In the genomic region with DNA sequence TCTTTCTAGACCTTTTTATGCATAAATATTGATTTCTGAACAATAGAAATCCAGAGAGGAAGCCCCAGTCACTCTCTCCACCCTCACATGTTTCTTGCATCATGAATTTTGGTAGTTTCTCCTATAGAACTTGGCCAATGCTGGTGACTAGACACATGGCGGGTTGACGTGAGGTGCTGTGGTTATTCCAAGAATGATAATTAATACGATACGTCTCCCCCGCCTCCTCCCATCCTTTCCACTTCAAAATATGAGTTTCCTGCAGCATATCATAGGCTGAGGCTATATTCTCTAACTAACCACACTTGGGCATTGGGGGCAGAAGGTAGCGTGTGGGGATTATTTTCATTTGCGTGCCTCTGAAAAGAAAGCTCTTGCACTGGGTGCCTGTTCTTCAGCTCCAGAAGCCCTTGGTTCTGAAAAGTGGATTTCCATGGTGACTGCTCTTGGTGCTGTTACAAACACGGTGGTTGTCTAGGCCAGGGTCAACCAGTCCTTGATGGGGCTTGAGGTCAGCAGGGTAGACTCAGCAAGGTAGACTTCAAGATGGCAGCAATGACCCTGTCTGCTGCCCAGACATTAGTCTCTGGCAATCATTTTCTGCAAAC, we compare ENCODE assay signal across 11 cellular contexts. TPM values are rescaled to one million over a fixed set of nuclear protein-coding genes. Genes with fewer than 3 reads are reported as not detected.
DNase-seq lines count a peak whose midpoint lies in the region; ATAC-seq and TF ChIP-seq lines count a peak whose summit lies in the region.
"Had no signal": no experiment of that assay in that cellular context is flagged by ENCODE, and none has a peak within 500 bp of the region (broad histone marks: within the 10 kb centered on the region; RNA-seq: fewer than 3 reads in every experiment).

No MANE protein-coding gene starts in this region.

- peaks cover 5% of the 10 kb centered on the region for H3F3A ChIP-seq in PC-3 (ENCODE audit: low read length, unreplicated experiment)

- peaks cover 96% of the 10 kb centered on the region for H3K4me1 Mint-ChIP-seq in CD4-positive, alpha-beta T cell (ENCODE audit: low read depth)
- peaks cover 82% of the 10 kb centered on the region for H3K4me1 Mint-ChIP-seq in central memory CD8-positive, alpha-beta T cell

- no peaks in the 10 kb centered on the region for H3K9me3 Mint-ChIP-seq in CD4-positive, alpha-beta T cell
- no peaks in the 10 kb centered on the region for H3K9me3 Mint-ChIP-seq in central memory CD8-positive, alpha-beta T cell
- H3K9me3 Mint-ChIP-seq: GM23338 had no signal

- intact Hi-C loops in CD4-positive, alpha-beta T cell (cut with DNase I, micrococcal nuclease): no loop called here
- intact Hi-C loops in PC-3 (cut with micrococcal nuclease): loop anchor here (2.0 kb wide), 1 partner anchor 23 kb away; no protein-coding TSS in a partner anchor

- no peaks in the 10 kb centered on the region for H3K36me3 ChIP-seq in PC-3 (ENCODE audit: low read depth, low read length)

- H3K9me2 ChIP-seq in PC-3 (replicated peaks; ENCODE audit: low read length): no peaks in the 10 kb centered on the region

- POLR2A ChIA-PET in CD4-positive, alpha-beta T cell (lab: Charles Lee): interaction anchor here (0.9 to 7.0 kb wide), 2 partner anchors 17 to 76 kb away, joined by 3 to 48 read pairs; no protein-coding TSS in a partner anchor
- POLR2A ChIA-PET in PC-3 (lab: Charles Lee; ENCODE audit: unreplicated experiment) (interaction anchor here (0.6 kb wide), 1 partner anchor 477 kb away, joined by 4 read pairs; no protein-coding TSS in a partner anchor), HEK293T (lab: Yijun Ruan, JAX) (no interaction called here)

- H3K79me2 ChIP-seq in PC-3 (ENCODE audit: low read length): no peaks in the 10 kb centered on the region

- H3K9ac ChIP-seq in PC-3 (ENCODE audit: low read length): no peak overlapping the region

- peak overlapping the region; percentile 64 for H3K4me3 Mint-ChIP-seq in CD4-positive, alpha-beta T cell
- peak overlapping the region; percentile 59 for H3K4me3 Mint-ChIP-seq in central memory CD8-positive, alpha-beta T cell
- H3K4me3 Mint-ChIP-seq: GM23338 had no signal

- H3K27me3 Mint-ChIP-seq in CD4-positive, alpha-beta T cell: no peaks in the 10 kb centered on the region
- H3K27me3 Mint-ChIP-seq in central memory CD8-positive, alpha-beta T cell: no peaks in the 10 kb centered on the region

- peak overlapping the region in 1 of 7 experiments; percentile 0 for H3K4me3 ChIP-seq in skin epidermis
- no peak overlapping the region for H3K4me3 ChIP-seq in PC-3 (ENCODE audit: low read length)
- H3K4me3 ChIP-seq: GM23338 had no signal

- H3K4me1 ChIP-seq in PC-3 (ENCODE audit: insufficient read depth, low read length): peaks cover 26% of the 10 kb centered on the region
- H3K4me1 ChIP-seq: Caco-2 had no signal

- CTCF ChIA-PET in CD4-positive, alpha-beta T cell (lab: Charles Lee): no interaction called here
- CTCF ChIA-PET in PC-3 (lab: Charles Lee): no interaction called here
- CTCF ChIA-PET in HEK293T (lab: Yijun Ruan, JAX): no interaction called here

- no peaks in the 10 kb centered on the region for H4K20me1 ChIP-seq in PC-3 (ENCODE audit: low read length)

- H3K27me3 ChIP-seq in CD4-positive, alpha-beta T cell (ENCODE audit: control insufficient read depth, insufficient read depth, low read length): no peaks in the 10 kb centered on the region
- no peaks in the 10 kb centered on the region for H3K27me3 ChIP-seq in PC-3 (ENCODE audit: low read length)

- H3K9me3 ChIP-seq in CD4-positive, alpha-beta T cell (ENCODE audit: control insufficient read depth, low read length): no peaks in the 10 kb centered on the region
- no peaks in the 10 kb centered on the region for H3K9me3 ChIP-seq in PC-3 (ENCODE audit: low read length)
- H3K9me3 ChIP-seq: Caco-2 had no signal

- no peak overlapping the region for H3K4me2 ChIP-seq in PC-3 (ENCODE audit: low read length)
- H3K4me2 ChIP-seq: GM23338 had no signal

- no peak for TF ChIP-seq CTCF in CD4-positive, alpha-beta T cell (IDR thresholded peaks at IDR 0.05)
- TF ChIP-seq CTCF in VCaP (conservative IDR thresholded peaks at IDR 0.05) (no peak), PC-3 (conservative IDR thresholded peaks at IDR 0.05; ENCODE audit: low read depth, low read length) (no peak)

- no TSS peak for BruUV-seq in PC-3 (replicated peaks; lab: Mats Ljungman, UMichigan)

- peak in 1 of 10 experiments; percentile 24 for DNase-seq in CD4-positive, alpha-beta T cell
- no peak for DNase-seq in central memory CD8-positive, alpha-beta T cell (ENCODE audit: low spot score in 2 of 2)
- DNase-seq in PC-3: no peak
- no peak for DNase-seq in HEK293T (ENCODE audit: extremely low spot score)
- DNase-seq in medulla oblongata (ENCODE audit: extremely low spot score): no peak
- DNase-seq: Caco-2, NCI-H345 had no signal

- no peak overlapping the region for H2AFZ ChIP-seq in PC-3 (ENCODE audit: low read length)

- peak; percentile 21 for ATAC-seq in CD4-positive, alpha-beta T cell (ENCODE audit: poor library complexity)
- ATAC-seq in central memory CD8-positive, alpha-beta T cell (replicated peaks; ENCODE audit: extremely low read depth, poor library complexity, severe bottlenecking): no peak
- no peak for ATAC-seq in PC-3
- no peak for ATAC-seq in GM19351 (IDR thresholded peaks at IDR 0.05; ENCODE audit: unreplicated experiment)
- ATAC-seq: GM23338 had no signal

- H3K27ac ChIP-seq in CD4-positive, alpha-beta T cell (ENCODE audit: low read depth, low read length): peak overlapping the region; percentile 31
- H3K27ac ChIP-seq in VCaP: peak overlapping the region; percentile 80
- peak overlapping the region in 20 of 21 experiments; percentile 65 to 98 (median 86) for H3K27ac ChIP-seq in skin epidermis
- H3K27ac ChIP-seq in PC-3 (ENCODE audit: low read length): no peak overlapping the region

- peaks cover 56% of the 10 kb centered on the region for H3K36me3 Mint-ChIP-seq in CD4-positive, alpha-beta T cell (ENCODE audit: low read depth)
- H3K36me3 Mint-ChIP-seq in central memory CD8-positive, alpha-beta T cell (ENCODE audit: insufficient read depth): peaks cover 19% of the 10 kb centered on the region

- peak overlapping the region; percentile 93 for H3K27ac Mint-ChIP-seq in CD4-positive, alpha-beta T cell
- peak overlapping the region; percentile 13 for H3K27ac Mint-ChIP-seq in central memory CD8-positive, alpha-beta T cell (ENCODE audit: low read depth)
- H3K27ac Mint-ChIP-seq: GM23338 had no signal

TF ChIP-seq in HEK293T, 16 proteins besides CTCF, POLR2A, EP300 and RAD21:
- TF ChIP-seq PKNOX1 (IDR thresholded peaks at IDR 0.05): no peak
- TF ChIP-seq FOXA1 (IDR thresholded peaks at IDR 0.05): no peak
- TF ChIP-seq L3MBTL2 (conservative IDR thresholded peaks at IDR 0.05): no peak
- TF ChIP-seq FOXM1 (IDR thresholded peaks at IDR 0.05; ENCODE audit: borderline replicate concordance): no peak
- no peak for TF ChIP-seq CTBP1 (IDR thresholded peaks at IDR 0.05; ENCODE audit: borderline replicate concordance)
- no peak for TF ChIP-seq FOXK2 (IDR thresholded peaks at IDR 0.05)
- no peak for TF ChIP-seq HDGF (IDR thresholded peaks at IDR 0.05; ENCODE audit: borderline replicate concordance)
- no peak for TF ChIP-seq LEF1 (IDR thresholded peaks at IDR 0.05; ENCODE audit: borderline replicate concordance)
- no peak for TF ChIP-seq NFRKB (IDR thresholded peaks at IDR 0.05)
- no peak for TF ChIP-seq SP1 (IDR thresholded peaks at IDR 0.05)
- no peak for TF ChIP-seq TARDBP (IDR thresholded peaks at IDR 0.05)
- no peak for TF ChIP-seq BHLHE40 (IDR thresholded peaks at IDR 0.05; ENCODE audit: borderline replicate concordance)
- TF ChIP-seq ZNF384 (IDR thresholded peaks at IDR 0.05): no peak
- TF ChIP-seq SUZ12 (IDR thresholded peaks at IDR 0.05): no peak
- TF ChIP-seq ARNT (IDR thresholded peaks at IDR 0.05): no peak
- TF ChIP-seq ELF4 (IDR thresholded peaks at IDR 0.05): no peak

RNA-seq across cellular contexts. Expression of gene TNFSF10, which starts 5.3 kb away (rescaled TPM):
- 1 to 10 TPM; 9.2 to 9.5 TPM for total RNA-seq in CD4-positive, alpha-beta T cell
- total RNA-seq in PC-3 (2014; rRNA removed): 0.58 and 1.2 TPM in 2 replicates
- total RNA-seq: Caco-2, GM23338 had no signal
